Comparison of ENCODE assay signal across 1 cellular context in the genomic region with DNA sequence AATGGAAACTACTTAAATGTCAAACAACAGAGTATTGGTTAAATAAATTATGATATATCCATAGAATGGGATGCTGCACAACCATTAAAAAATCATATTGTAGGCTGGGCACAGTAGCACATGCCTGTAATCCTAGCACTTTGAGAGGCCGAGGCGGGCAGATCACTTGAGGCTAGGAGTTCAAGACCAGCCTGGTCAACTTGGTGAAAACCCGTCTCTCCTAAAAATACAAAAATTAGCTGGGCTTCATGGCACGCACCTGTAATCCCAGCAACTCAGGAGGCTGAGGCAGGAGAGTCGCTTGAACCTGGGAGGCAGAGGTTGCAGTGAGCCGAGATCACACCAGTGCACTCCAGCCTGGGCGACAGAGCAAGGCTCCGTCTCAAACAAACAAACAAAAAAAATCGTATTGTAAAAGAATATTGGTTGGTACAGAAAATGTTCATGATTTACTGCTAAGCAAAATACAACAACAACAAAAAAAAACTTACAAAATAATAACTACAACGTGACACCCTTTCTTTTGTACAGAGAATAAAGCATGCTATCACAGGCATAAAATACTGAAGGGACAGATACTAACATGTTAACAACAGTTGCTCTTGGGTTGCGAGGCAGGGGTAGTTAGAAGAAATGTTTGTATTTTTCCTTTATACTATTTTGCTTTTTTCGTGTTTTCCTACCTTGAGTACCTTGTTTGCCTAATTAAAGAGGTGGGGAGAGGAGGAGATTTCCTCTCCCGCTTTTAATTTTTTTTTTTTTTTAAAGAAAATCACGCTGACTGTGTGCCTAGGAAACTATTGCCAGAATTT.
TF ChIP-seq lines count a peak whose summit lies in the region.

No MANE protein-coding gene starts in this region.

TF ChIP-seq in SK-N-SH, 30 proteins besides CTCF, POLR2A, EP300 and RAD21 (continued from another document):
- TF ChIP-seq, protein P1, sequence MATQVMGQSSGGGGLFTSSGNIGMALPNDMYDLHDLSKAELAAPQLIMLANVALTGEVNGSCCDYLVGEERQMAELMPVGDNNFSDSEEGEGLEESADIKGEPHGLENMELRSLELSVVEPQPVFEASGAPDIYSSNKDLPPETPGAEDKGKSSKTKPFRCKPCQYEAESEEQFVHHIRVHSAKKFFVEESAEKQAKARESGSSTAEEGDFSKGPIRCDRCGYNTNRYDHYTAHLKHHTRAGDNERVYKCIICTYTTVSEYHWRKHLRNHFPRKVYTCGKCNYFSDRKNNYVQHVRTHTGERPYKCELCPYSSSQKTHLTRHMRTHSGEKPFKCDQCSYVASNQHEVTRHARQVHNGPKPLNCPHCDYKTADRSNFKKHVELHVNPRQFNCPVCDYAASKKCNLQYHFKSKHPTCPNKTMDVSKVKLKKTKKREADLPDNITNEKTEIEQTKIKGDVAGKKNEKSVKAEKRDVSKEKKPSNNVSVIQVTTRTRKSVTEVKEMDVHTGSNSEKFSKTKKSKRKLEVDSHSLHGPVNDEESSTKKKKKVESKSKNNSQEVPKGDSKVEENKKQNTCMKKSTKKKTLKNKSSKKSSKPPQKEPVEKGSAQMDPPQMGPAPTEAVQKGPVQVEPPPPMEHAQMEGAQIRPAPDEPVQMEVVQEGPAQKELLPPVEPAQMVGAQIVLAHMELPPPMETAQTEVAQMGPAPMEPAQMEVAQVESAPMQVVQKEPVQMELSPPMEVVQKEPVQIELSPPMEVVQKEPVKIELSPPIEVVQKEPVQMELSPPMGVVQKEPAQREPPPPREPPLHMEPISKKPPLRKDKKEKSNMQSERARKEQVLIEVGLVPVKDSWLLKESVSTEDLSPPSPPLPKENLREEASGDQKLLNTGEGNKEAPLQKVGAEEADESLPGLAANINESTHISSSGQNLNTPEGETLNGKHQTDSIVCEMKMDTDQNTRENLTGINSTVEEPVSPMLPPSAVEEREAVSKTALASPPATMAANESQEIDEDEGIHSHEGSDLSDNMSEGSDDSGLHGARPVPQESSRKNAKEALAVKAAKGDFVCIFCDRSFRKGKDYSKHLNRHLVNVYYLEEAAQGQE (IDR thresholded peaks at IDR 0.05; ENCODE audit: low read depth, low read length): no peak
